In the genomic region with DNA sequence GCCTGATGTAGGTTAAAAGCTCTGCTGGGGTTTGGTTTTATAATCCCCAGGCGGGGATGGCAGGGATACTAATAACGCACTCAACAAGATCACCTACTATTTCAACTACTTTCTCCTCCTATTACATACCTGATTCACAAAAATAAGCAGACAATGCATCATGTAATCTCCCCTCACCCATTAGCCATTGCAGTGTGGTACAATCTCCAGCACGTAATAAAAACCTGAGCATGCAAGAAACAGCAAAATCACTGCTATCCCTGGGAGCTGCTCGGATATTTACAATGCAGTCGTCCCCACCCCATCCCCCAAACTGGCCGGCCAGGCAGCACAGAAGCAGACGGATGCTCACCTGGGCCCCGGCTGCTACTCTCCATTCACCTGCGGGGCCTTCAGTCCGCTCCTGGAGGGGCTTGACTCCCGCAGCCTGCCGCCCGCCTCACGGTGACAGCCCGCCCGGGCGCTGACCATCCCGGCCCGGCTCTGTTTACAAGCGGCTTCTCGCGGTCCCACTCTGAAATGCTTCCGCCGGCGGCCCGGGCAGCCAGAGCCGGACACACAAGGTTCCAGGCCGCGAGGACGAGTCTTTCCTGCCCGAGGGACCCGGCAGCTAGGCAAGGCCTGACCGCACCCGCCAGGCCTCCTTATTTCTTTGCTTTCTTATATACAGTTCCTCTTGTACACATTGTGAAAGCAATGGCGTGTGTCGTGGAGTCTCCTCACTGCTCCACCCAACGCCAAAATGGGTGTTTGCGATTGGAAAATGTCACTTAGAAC, we compare ENCODE assay signal across 8 cellular contexts. TPM values are rescaled to one million over a fixed set of nuclear protein-coding genes. Genes with fewer than 3 reads are reported as not detected.
DNase-seq lines count a peak whose midpoint lies in the region; TF ChIP-seq lines count a peak whose summit lies in the region.

A gene with protein sequence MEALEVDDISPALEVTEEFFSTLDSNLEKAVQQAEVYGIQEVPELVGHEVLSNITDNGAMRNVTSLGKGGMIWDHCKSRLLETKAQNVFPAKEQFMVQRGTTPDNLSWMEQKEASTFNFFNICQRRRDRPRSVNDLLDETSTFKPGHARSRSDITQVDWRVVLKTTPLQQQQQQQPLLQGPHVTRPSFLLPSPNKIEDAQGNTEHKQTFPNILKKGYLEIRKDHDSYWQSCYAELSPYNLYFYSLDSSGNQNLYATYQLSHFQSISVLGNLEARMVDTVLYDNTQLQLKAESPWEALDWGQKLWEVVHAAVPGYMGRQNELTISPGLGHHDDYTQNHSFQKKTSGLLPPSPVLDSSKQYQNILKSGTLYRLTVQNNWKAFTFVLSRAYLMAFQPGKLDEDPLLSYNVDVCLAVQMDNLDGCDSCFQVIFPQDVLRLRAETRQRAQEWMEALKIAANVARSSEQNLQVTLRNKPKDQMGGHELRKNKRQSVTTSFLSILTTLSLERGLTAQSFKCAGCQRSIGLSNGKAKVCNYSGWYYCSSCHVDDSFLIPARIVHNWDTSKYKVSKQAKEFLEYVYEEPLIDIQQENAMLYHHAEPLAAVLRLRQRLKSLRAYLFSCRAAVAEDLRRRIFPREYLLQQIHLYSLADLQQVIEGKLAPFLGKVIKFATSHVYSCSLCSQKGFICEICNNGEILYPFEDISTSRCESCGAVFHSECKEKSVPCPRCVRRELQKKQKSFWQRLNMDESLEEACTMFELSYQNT (minus strand): TSS at position 491 of the 777 bp plus-strand sequence. CDS start 23,888 bp downstream, outside the sequence.

- intact Hi-C loops in testis (cut with DNase I; ENCODE audit: low total_unique reads), result no loop called here

- no peaks in the 10 kb centered on the region for H3K9me3 ChIP-seq in GM23248 (ENCODE audit: low read depth)
- no peaks in the 10 kb centered on the region for H3K9me3 ChIP-seq in osteoblast (ENCODE audit: low read depth, low read length)
- H3K9me3 ChIP-seq in testis, result no peaks in the 10 kb centered on the region

- TF ChIP-seq POLR2A in testis (IDR thresholded peaks at IDR 0.05), result no peak

- peak within 1 kb of the TSS; percentile 91 for H3K9ac ChIP-seq in GM23248

- H4K20me1 ChIP-seq in GM23248 (ENCODE audit: insufficient read depth) (no peaks in the 10 kb centered on the region), osteoblast (ENCODE audit: insufficient read depth, low read length) (no peaks in the 10 kb centered on the region)

- H2AFZ ChIP-seq in GM23248 (peak within 1 kb of the TSS; percentile 99), osteoblast (ENCODE audit: low read length) (peak within 1 kb of the TSS; percentile 100)

- DNase-seq in ELR (ENCODE audit: low read depth) (peak; percentile 86), GM23248 (peak; percentile 92), Kasumi-1 (lab: John Stamatoyannopoulos, UW) (peak; percentile 37 to 49), SK-N-DZ (ENCODE audit: low spot score) (peak; percentile 84), glomerular endothelial cell (ENCODE audit: extremely low read depth, low read depth, low spot score) (peak; percentile 36), osteoblast (ENCODE audit: insufficient read length, low spot score, missing footprints) (peak; percentile 92), testis (peak; percentile 90)
- DNase-seq in activated naive CD4-positive, alpha-beta T cell treated with anti-CD3 and anti-CD28 coated beads, Interleukin-2, amount 50 U/mL, for 16 hours, result peak; percentile 74

- peak within 1 kb of the TSS; percentile 80 for H3K27ac ChIP-seq in GM23248
- H3K27ac ChIP-seq in osteoblast (ENCODE audit: low read depth, low read length), result peak within 1 kb of the TSS; percentile 85
- H3K27ac ChIP-seq in testis, result peak within 1 kb of the TSS; percentile 52 to 79

- WGBS in GM23248 (ENCODE audit: low coverage in 1 of 2, low lambda C conversion rate in 2 of 2, missing lambda C conversion rate in 2 of 2), 2 experiments, result 1% methylated on average over 37 to 38 of the region's 38 CpGs
- WGBS in testis, 2 donors, result 1 to 3% methylated on average over 23 to 38 of the region's 38 CpGs

- no peaks in the 10 kb centered on the region for H3K27me3 ChIP-seq in GM23248 (replicated peaks; ENCODE audit: insufficient read depth)
- H3K27me3 ChIP-seq in osteoblast (ENCODE audit: insufficient read depth, low read length), result no peaks in the 10 kb centered on the region
- H3K27me3 ChIP-seq in testis, result no peaks in the 10 kb centered on the region

- H3K79me2 ChIP-seq in GM23248 (ENCODE audit: insufficient read depth), result peaks cover 28% of the 10 kb centered on the region
- peaks cover 19% of the 10 kb centered on the region for H3K79me2 ChIP-seq in osteoblast (ENCODE audit: insufficient read depth, low read length)

- H3K36me3 ChIP-seq in GM23248 (ENCODE audit: low read depth), result no peaks in the 10 kb centered on the region
- H3K36me3 ChIP-seq in osteoblast (ENCODE audit: insufficient read depth, low read length), result no peaks in the 10 kb centered on the region
- H3K36me3 ChIP-seq in testis (ENCODE audit: low read depth, missing control alignments), result no peaks in the 10 kb centered on the region

- peak within 1 kb of the TSS; percentile 96 for H3K4me3 ChIP-seq in GM23248
- H3K4me3 ChIP-seq in osteoblast (ENCODE audit: insufficient read depth, low read length), result peak within 1 kb of the TSS; percentile 94
- peak within 1 kb of the TSS; percentile 73 to 74 for H3K4me3 ChIP-seq in testis

- in situ Hi-C loops in GM23248 (cut with MboI), result no loop called here

- H3F3A ChIP-seq in GM23248 (ENCODE audit: insufficient read depth), result no peaks in the 10 kb centered on the region

- peak within 1 kb of the TSS; percentile 90 for H3K4me2 ChIP-seq in GM23248 (ENCODE audit: unreplicated experiment)
- H3K4me2 ChIP-seq in osteoblast (ENCODE audit: insufficient read depth, low read length), result peak within 1 kb of the TSS; percentile 96

- H3K9me2 ChIP-seq in GM23248 (ENCODE audit: insufficient read depth), result no peaks in the 10 kb centered on the region

- TF ChIP-seq CTCF in osteoblast (IDR thresholded peaks at IDR 0.05; ENCODE audit: extremely low read depth, low read depth, low read length) (no peak), testis (IDR thresholded peaks at IDR 0.05) (no peak)

- H3K4me1 ChIP-seq in GM23248 (ENCODE audit: insufficient read depth) (peaks cover 5% of the 10 kb centered on the region; the same call in 1 of the 2 replicates), osteoblast (ENCODE audit: insufficient read depth, low read length) (peaks cover 9% of the 10 kb centered on the region), testis (peaks cover 5% of the 10 kb centered on the region)

RNA-seq across cellular contexts. Expression of the gene that starts here (rescaled TPM):
- total RNA-seq in GM23248 (2014; rRNA removed; shearing (Covaris generic)), result 6.6 and 19.9 TPM in 2 replicates
- polyA plus RNA-seq in GM23248 (2016; fragmentation: Nextera tagmentation; extraction: Ambion mirVana) (3.5 and 4.9 TPM in 2 replicates), testis (ENCODE audit: insufficient read depth, low read depth, low replicate concordance) (12.5 TPM)
- polyA plus RNA-seq in SK-N-DZ (2014; cell fraction: cytosol; rRNA removed), result 6.6 and 6.9 TPM in 2 replicates
- 3.1 and 5.9 TPM in 2 replicates for polyA plus RNA-seq in SK-N-DZ (2014; cell fraction: nucleus; rRNA removed)
- total RNA-seq in glomerular endothelial cell (4.1 and 7.8 TPM in 2 replicates), osteoblast (23.3 and 23.5 TPM in 2 replicates), testis (10 to 100 TPM; 21.9 to 24.6 TPM)

Comparison
In these comparisons a context has a peak if more than half of its experiments do, and no peak if none do; other contexts are left out.
1. Peak in every context shown above with its lines: DNase-seq, H3K4me3 ChIP-seq and H3K27ac ChIP-seq.
2. DNase-seq: peak in every context shown above with its lines; median percentile 92 in GM23248; 92 in osteoblast; 90 in testis; 86 in ELR; 84 in SK-N-DZ; 74 in activated naive CD4-positive, alpha-beta T cell treated with anti-CD3 and anti-CD28 coated beads, Interleukin-2, amount 50 U/mL, for 16 hours; 43 in Kasumi-1; 36 in glomerular endothelial cell.